Comparison of ENCODE assay signal across 8 cellular contexts in the genomic region with DNA sequence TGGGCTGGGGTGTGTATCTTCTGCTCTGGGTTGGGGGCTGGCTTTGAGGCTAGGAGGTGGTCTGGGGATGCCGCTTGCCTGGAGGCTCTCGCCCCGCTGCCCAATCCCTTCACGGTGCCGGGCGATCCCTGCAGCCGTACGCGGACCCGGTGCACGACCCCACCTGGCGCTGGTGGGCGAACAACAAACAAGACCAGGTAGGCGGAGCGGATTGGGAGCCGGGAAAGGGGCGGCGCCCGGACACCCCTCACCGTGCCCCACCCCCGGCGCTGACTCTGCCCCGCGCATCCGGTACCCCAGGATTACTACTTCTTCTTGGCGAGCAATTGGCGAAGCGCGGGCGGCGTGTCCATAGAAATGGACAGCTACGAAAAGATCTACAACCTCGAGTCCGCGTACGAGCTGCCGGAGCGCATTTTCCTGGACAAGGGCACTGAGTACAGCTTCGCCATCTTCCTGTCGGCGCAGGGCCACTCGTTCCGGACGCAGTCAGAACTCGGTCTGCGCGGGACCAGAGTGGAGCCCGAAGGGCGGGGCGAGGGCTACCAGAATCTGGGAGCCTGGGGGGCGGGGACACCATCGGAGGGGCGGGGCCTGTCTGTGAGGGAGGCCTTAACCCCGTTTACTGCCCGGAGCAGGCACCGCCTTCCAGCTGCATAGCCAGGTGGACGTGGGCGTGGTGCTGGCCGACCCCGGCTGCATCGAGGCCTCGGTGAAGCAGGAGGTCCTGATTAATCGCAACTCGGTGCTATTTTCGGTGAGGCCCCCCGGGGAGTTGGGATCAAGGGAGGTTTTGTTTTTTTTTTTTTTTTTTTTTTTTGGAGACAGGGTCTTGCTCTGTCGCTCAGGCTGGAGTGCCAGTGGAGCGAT. TPM values are rescaled to one million over a fixed set of nuclear protein-coding genes. Genes with fewer than 3 reads are reported as not detected.
A peak's percentile ranks its signal among the peaks of the same experiment; 100 is the strongest.
DNase-seq lines count a peak whose midpoint lies in the region; ATAC-seq lines count a peak whose summit lies in the region.

No MANE protein-coding gene starts in this region.

- no peak overlapping the region for H3K27ac Mint-ChIP-seq in immature natural killer cell

- H3K9me3 Mint-ChIP-seq in immature natural killer cell, result no peaks in the 10 kb centered on the region

- peak; percentile 75 for DNase-seq in A172 (ENCODE audit: low spot score)
- DNase-seq in NCI-H1436 treated with DMSO at 0.1 percent for 48 hours (lab: John Stamatoyannopoulos, UW), result peak; percentile 56
- peak; percentile 90 for DNase-seq in UCSD-AML1 (lab: John Stamatoyannopoulos, UW; ENCODE audit: unreplicated experiment)
- DNase-seq in T47D (ENCODE audit: low read depth in 1 of 2, low spot score in 1 of 2), result peak; percentile 73 to 92
- peak; percentile 17 to 31 (median 21) for DNase-seq in immature natural killer cell
- DNase-seq in stimulated activated CD4-positive, alpha-beta T cell treated with anti-CD3 and anti-CD28 coated beads, Interleukin-15, amount 100 ng/mL, for 24 hours, result peak; percentile 95

- H3K4me1 Mint-ChIP-seq in immature natural killer cell, result peaks cover 0 to 9% of the 10 kb centered on the region in 2 donors

- peak overlapping the region; percentile 75 to 84 (median 83) for H3K4me3 Mint-ChIP-seq in immature natural killer cell

- H3K27me3 Mint-ChIP-seq in immature natural killer cell (ENCODE audit: low read depth in 3 of 3), result peaks cover 6 to 14% (median 13%) of the 10 kb centered on the region in 3 donors

- H3K36me3 Mint-ChIP-seq in immature natural killer cell, result no peaks in the 10 kb centered on the region

- ATAC-seq in GM19023 (IDR thresholded peaks at IDR 0.05; ENCODE audit: unreplicated experiment), result peak; percentile 38
- no peak for ATAC-seq in HG03378 (IDR thresholded peaks at IDR 0.05; ENCODE audit: unreplicated experiment)

- in situ Hi-C loops in T47D (cut with HindIII; ENCODE audit: low pct_unique_long_range_greater_than_20kb, low sequenced_read_pairs), result no loop called here

RNA-seq across cellular contexts. Expression of gene PSMD8, which starts 12.1 kb away (rescaled TPM):
- 447 and 579 TPM in 2 replicates for total RNA-seq in A172 (2014; rRNA removed; shearing (Covaris generic))
- 100 to 1,000 TPM; 210 to 298 (median 236) TPM for polyA plus RNA-seq in immature natural killer cell

RNA-seq across cellular contexts. Expression of gene GGN, which starts 25.5 kb away (rescaled TPM):
- 0.19 and 2.3 TPM in 2 replicates for total RNA-seq in A172 (2014; rRNA removed; shearing (Covaris generic))
- polyA plus RNA-seq in immature natural killer cell, result not detected

RNA-seq across cellular contexts. Expression of gene SPRED3, which starts 26.2 kb away (rescaled TPM):
- 2.4 and 2.8 TPM in 2 replicates for total RNA-seq in A172 (2014; rRNA removed; shearing (Covaris generic))
- polyA plus RNA-seq in immature natural killer cell, result not detected

RNA-seq across cellular contexts. Expression of gene CATSPERG, which starts 26.7 kb away (rescaled TPM):
- 1.5 TPM in 2 replicates for total RNA-seq in A172 (2014; rRNA removed; shearing (Covaris generic))
- polyA plus RNA-seq in immature natural killer cell, result 10 to 100 TPM in 2 of 3 donors, 1 to 10 TPM in 1; 5.3 to 14.0 (median 11.6) TPM

RNA-seq across cellular contexts. Expression of gene FAM98C, which starts 40.6 kb away (rescaled TPM):
- 10.6 and 16.6 TPM in 2 replicates for total RNA-seq in A172 (2014; rRNA removed; shearing (Covaris generic))
- polyA plus RNA-seq in immature natural killer cell, result 10 to 100 TPM; 15.7 to 29.9 (median 18.5) TPM

Comparison
In these comparisons a context has a peak if more than half of its experiments do, and no peak if none do; other contexts are left out.
1. DNase-seq: peak in every context shown above with its lines; median percentile 95 in stimulated activated CD4-positive, alpha-beta T cell treated with anti-CD3 and anti-CD28 coated beads, Interleukin-15, amount 100 ng/mL, for 24 hours; 90 in UCSD-AML1; 82 in T47D; 75 in A172; 56 in NCI-H1436 treated with DMSO at 0.1 percent for 48 hours; 21 in immature natural killer cell.